8 cellular contexts compared by ENCODE assay signal in genomic region chr1:9615316-9616063, GRCh38. TPM values are rescaled to one million over a fixed set of nuclear protein-coding genes. Genes with fewer than 3 reads are reported as not detected.
DNase-seq lines count a peak whose midpoint lies in the region; ATAC-seq and TF ChIP-seq lines count a peak whose summit lies in the region.

No MANE protein-coding gene starts in this region.

- H3K27ac Mint-ChIP-seq in memory B cell (no peak overlapping the region), type B pancreatic cell (no peak overlapping the region)

- H3K9me3 Mint-ChIP-seq in memory B cell (no peaks in the 10 kb centered on the region), type B pancreatic cell (no peaks in the 10 kb centered on the region)

- ATAC-seq in memory B cell (ENCODE audit: low read depth) (peak; percentile 97), HG03354 (IDR thresholded peaks at IDR 0.05; ENCODE audit: poor library complexity, severe bottlenecking, unreplicated experiment) (no peak)

- no peaks in the 10 kb centered on the region for H3K4me1 ChIP-seq in colonic mucosa

- H3K27ac ChIP-seq in colonic mucosa = no peak overlapping the region
- H3K27ac ChIP-seq in coronary artery = no peak overlapping the region

- H3K27me3 ChIP-seq in colonic mucosa = no peaks in the 10 kb centered on the region

- in situ Hi-C loops in G401 (cut with HindIII; ENCODE audit: low sequenced_read_pairs) = no loop called here

- H3K4me3 ChIP-seq in WI38 (ENCODE audit: low read depth, low read length) = no peak overlapping the region
- H3K4me3 ChIP-seq in colonic mucosa = no peak overlapping the region
- no peak overlapping the region for H3K4me3 ChIP-seq in coronary artery

- no peaks in the 10 kb centered on the region for H3K36me3 ChIP-seq in colonic mucosa

- peaks cover 5% of the 10 kb centered on the region for H3K36me3 Mint-ChIP-seq in memory B cell
- H3K36me3 Mint-ChIP-seq in type B pancreatic cell = no peaks in the 10 kb centered on the region

- H3K4me3 Mint-ChIP-seq in memory B cell (no peak overlapping the region), type B pancreatic cell (no peak overlapping the region)

- no peaks in the 10 kb centered on the region for H3K9me3 ChIP-seq in colonic mucosa

- intact Hi-C loops in colonic mucosa (cut with DNase I) = no loop called here

- no peak overlapping the region for H3K9ac ChIP-seq in colonic mucosa (ENCODE audit: low read depth in 2 of 2, low read length in 2 of 2)

- DNase-seq in G401 (ENCODE audit: low spot score) (peak; percentile 62), KG1 (lab: John Stamatoyannopoulos, UW) (peak; percentile 9), colonic mucosa (peak; percentile 43), memory B cell (ENCODE audit: low spot score in 2 of 2) (peak; percentile 46 to 53), type B pancreatic cell (ENCODE audit: extremely low spot score, unreplicated experiment) (no peak), coronary artery (ENCODE audit: low spot score) (no peak)

- TF ChIP-seq CTCF in WI38 (IDR thresholded peaks at IDR 0.05; ENCODE audit: low read depth, low read length) (peak; percentile 89), colonic mucosa (IDR thresholded peaks at IDR 0.05) (no peak), type B pancreatic cell (conservative IDR thresholded peaks at IDR 0.05) (peak; percentile 73), coronary artery (IDR thresholded peaks at IDR 0.05) (no peak)

- peaks cover 2% of the 10 kb centered on the region for H3K27me3 Mint-ChIP-seq in memory B cell
- peaks cover 4% of the 10 kb centered on the region for H3K27me3 Mint-ChIP-seq in type B pancreatic cell

- H3K4me1 Mint-ChIP-seq in memory B cell (peaks cover 4% of the 10 kb centered on the region), type B pancreatic cell (ENCODE audit: unreplicated experiment) (peaks cover 6% of the 10 kb centered on the region)

RNA-seq across cellular contexts. Expression of gene TMEM201, which starts 26.8 kb away (rescaled TPM):
- 65.2 and 68.3 TPM in 2 replicates for total RNA-seq in G401 (2014; rRNA removed; shearing (Covaris generic))
- total RNA-seq in colonic mucosa = 10 to 100 TPM in 1 of 2 donors, 1 to 10 TPM in 1; 5.1 to 18.1 TPM
- total RNA-seq in type B pancreatic cell (ENCODE audit: low replicate concordance) = 18.4 and 26.0 TPM in 2 replicates

RNA-seq across cellular contexts. Expression of gene PIK3CD, which starts 36.0 kb away (rescaled TPM):
- total RNA-seq in G401 (2014; rRNA removed; shearing (Covaris generic)) = 59.4 and 73.9 TPM in 2 replicates
- 1 to 10 TPM; 3.5 TPM for total RNA-seq in colonic mucosa
- 1.7 and 1.8 TPM in 2 replicates for total RNA-seq in type B pancreatic cell (ENCODE audit: low replicate concordance)

Comparison
In these comparisons a context has a peak if more than half of its experiments do, and no peak if none do; other contexts are left out.
1. DNase-seq: peak in G401 (single experiment), KG1 (single experiment), colonic mucosa (single experiment) and memory B cell (2 of 2); none in type B pancreatic cell (single experiment) and coronary artery (single experiment).
2. CTCF ChIP-seq: peak in WI38 (single experiment) and type B pancreatic cell (single experiment); none in colonic mucosa (single experiment) and coronary artery (single experiment).
3. RNA of gene PIK3CD, which starts 36.0 kb away (total RNA-seq): 59.4 to 73.9 TPM in G401; 3.5 TPM in colonic mucosa and 1.7 to 1.8 TPM in type B pancreatic cell; every median in the first group is over 10 times any median in the second.